19 cellular contexts compared by ENCODE assay signal in the genomic region with DNA sequence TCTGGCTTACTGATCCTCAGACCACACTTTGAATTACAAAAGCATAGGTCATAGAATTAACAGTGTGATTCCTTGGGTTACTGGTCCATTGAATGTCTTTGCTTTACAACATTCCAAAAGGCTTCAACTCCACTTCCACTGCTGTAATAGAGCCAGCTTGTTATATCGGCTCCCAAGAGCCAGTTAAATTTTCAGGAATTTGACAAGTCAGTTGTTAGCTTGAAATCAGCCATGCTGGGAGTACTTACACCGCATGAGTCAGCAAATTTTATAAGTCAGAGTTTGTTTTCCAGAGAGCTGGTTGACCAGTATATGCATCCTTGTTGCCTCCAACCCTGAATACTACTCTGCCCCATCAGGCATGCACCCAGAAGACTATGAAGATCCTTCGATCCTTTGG.
A peak's percentile ranks its signal among the peaks of the same experiment; 100 is the strongest.
DNase-seq lines count a peak whose midpoint lies in the region; ATAC-seq and TF ChIP-seq lines count a peak whose summit lies in the region.
"Had no signal": no experiment of that assay in that cellular context is flagged by ENCODE, and none has a peak within 500 bp of the region (broad histone marks: within the 10 kb centered on the region; RNA-seq: fewer than 3 reads in every experiment).

No MANE protein-coding gene starts in this region.

- H3K27me3 Mint-ChIP-seq in MCF 10A (ENCODE audit: insufficient read depth, unreplicated experiment): peaks cover 22% of the 10 kb centered on the region

- no peaks in the 10 kb centered on the region for H3K27me3 ChIP-seq in breast epithelium
- peaks cover 36% of the 10 kb centered on the region for H3K27me3 ChIP-seq in PC-9 (ENCODE audit: insufficient read depth, low read depth)
- no peaks in the 10 kb centered on the region for H3K27me3 ChIP-seq in thyroid gland
- no peaks in the 10 kb centered on the region for H3K27me3 ChIP-seq in Peyer's patch

- H3K27ac Mint-ChIP-seq in MCF 10A (ENCODE audit: low read depth, unreplicated experiment): no peak overlapping the region

- CTCF ChIA-PET in MCF 10A (lab: Yijun Ruan, JAX) (interaction anchor here (0.7 kb wide), 1 partner anchor 73 kb away, joined by 3 read pairs; no protein-coding TSS in a partner anchor), PC-9 (lab: Charles Lee) (no interaction called here)

- no peak for ATAC-seq in HG03095 (IDR thresholded peaks at IDR 0.05; ENCODE audit: unreplicated experiment)
- ATAC-seq: esophagus mucosa had no signal

- intact Hi-C loops in MCF 10A (cut with micrococcal nuclease) (no loop called here), breast epithelium (cut with DNase I; ENCODE audit: low total_unique reads) (no loop called here), PC-9 (cut with micrococcal nuclease; ENCODE audit: unreplicated experiment) (no loop called here), thyroid gland (cut with DNase I) (no loop called here)

- H3K9me3 ChIP-seq in breast epithelium: no peaks in the 10 kb centered on the region
- H3K9me3 ChIP-seq in PC-9 (ENCODE audit: insufficient read depth, low read depth): no peaks in the 10 kb centered on the region
- no peaks in the 10 kb centered on the region for H3K9me3 ChIP-seq in thyroid gland
- H3K9me3 ChIP-seq in Peyer's patch: no peaks in the 10 kb centered on the region

- H3K36me3 ChIP-seq in breast epithelium: no peaks in the 10 kb centered on the region
- H3K36me3 ChIP-seq in PC-9 (ENCODE audit: low read depth): no peaks in the 10 kb centered on the region
- no peaks in the 10 kb centered on the region for H3K36me3 ChIP-seq in thyroid gland
- no peaks in the 10 kb centered on the region for H3K36me3 ChIP-seq in Peyer's patch

- WGBS in thyroid gland, 2 donors: 27 to 36% methylated on average over 3 of the region's 3 CpGs

- BruUV-seq in MCF 10A (replicated peaks; lab: Mats Ljungman, UMichigan) (no TSS peak), PC-9 (replicated peaks; lab: Mats Ljungman, UMichigan) (no TSS peak)

- POLR2A ChIA-PET in MCF 10A (lab: Yijun Ruan, JAX) (no interaction called here), PC-9 (lab: Charles Lee; ENCODE audit: unreplicated experiment) (no interaction called here)

- 0 out of 2 replicates have a peak overlapping the region, but pooled peaks have one; percentile 15 for H2AFZ ChIP-seq in PC-9
- H2AFZ ChIP-seq: parathyroid adenoma had no signal

- no peaks in the 10 kb centered on the region for H3K36me3 Mint-ChIP-seq in MCF 10A (ENCODE audit: insufficient read depth, unreplicated experiment)

- no peaks in the 10 kb centered on the region for H3K4me1 ChIP-seq in breast epithelium
- no peaks in the 10 kb centered on the region for H3K4me1 ChIP-seq in PC-9 (replicated peaks; ENCODE audit: insufficient read depth)
- H3K4me1 ChIP-seq in thyroid gland: peaks cover 0 to 5% of the 10 kb centered on the region in 2 donors
- no peaks in the 10 kb centered on the region for H3K4me1 ChIP-seq in Peyer's patch
- H3K4me1 ChIP-seq: parathyroid adenoma had no signal

- no peak overlapping the region for H3K4me3 ChIP-seq in breast epithelium
- H3K4me3 ChIP-seq in PC-9: no peak overlapping the region
- H3K4me3 ChIP-seq in thyroid gland (replicated peaks in 1 of 3): no peak overlapping the region
- no peak overlapping the region for H3K4me3 ChIP-seq in Peyer's patch

- H3K4me1 Mint-ChIP-seq in MCF 10A (ENCODE audit: insufficient read depth, unreplicated experiment): no peaks in the 10 kb centered on the region

- H3K4me2 ChIP-seq in PC-9: no peak overlapping the region

- no peaks in the 10 kb centered on the region for H4K20me1 ChIP-seq in PC-9 (ENCODE audit: insufficient read depth)

- no peak overlapping the region for H3K27ac ChIP-seq in breast epithelium
- H3K27ac ChIP-seq in PC-9: no peak overlapping the region
- H3K27ac ChIP-seq in thyroid gland: no peak overlapping the region
- no peak overlapping the region for H3K27ac ChIP-seq in Peyer's patch
- H3K27ac ChIP-seq: parathyroid adenoma had no signal

- H3K9me2 ChIP-seq in PC-9 (ENCODE audit: insufficient read depth): no peaks in the 10 kb centered on the region

- H3K4me3 Mint-ChIP-seq in MCF 10A (ENCODE audit: unreplicated experiment): no peak overlapping the region

- H3K9me3 Mint-ChIP-seq in MCF 10A (ENCODE audit: unreplicated experiment): no peaks in the 10 kb centered on the region

- no peak for TF ChIP-seq POLR2A in breast epithelium (IDR thresholded peaks at IDR 0.05)
- no peak for TF ChIP-seq POLR2A in thyroid gland (IDR thresholded peaks at IDR 0.05)
- no peak for TF ChIP-seq POLR2A in Peyer's patch (IDR thresholded peaks at IDR 0.05)

- H3K79me2 ChIP-seq in PC-9 (ENCODE audit: low read depth): no peaks in the 10 kb centered on the region
- H3K79me2 ChIP-seq: parathyroid adenoma had no signal

- DNase-seq in MCF 10A (ENCODE audit: unreplicated experiment) (peak; percentile 11), breast epithelium (ENCODE audit: low spot score in 2 of 2) (no peak), PC-9 (no peak), glomerular visceral epithelial cell (ENCODE audit: extremely low spot score) (peak; percentile 8), thyroid gland (peak; percentile 13 to 36), SIG-M5 treated with dmso at 0.1 percent for 504 hours (lab: John Stamatoyannopoulos, UW; ENCODE audit: unreplicated experiment) (no peak), Peyer's patch (no peak)
- DNase-seq: 8988T; activated CD8-positive, alpha-beta memory T cell treated with anti-CD3 and anti-CD28 coated beads for 24 hours; activated naive CD4-positive, alpha-beta T cell; KG1; midbrain; NCI-H187 treated with DMSO at 0.1 percent for 48 hours; NCI-H774; SIG-M5; stimulated activated CD4-positive, alpha-beta T cell treated with anti-CD3 and anti-CD28 coated beads, Interleukin-15, amount 100 ng/mL, for 24 hours had no signal

- TF ChIP-seq CTCF in MCF 10A (IDR thresholded peaks at IDR 0.05; ENCODE audit: unreplicated experiment) (no peak), breast epithelium (IDR thresholded peaks at IDR 0.05) (no peak), PC-9 (conservative IDR thresholded peaks at IDR 0.05) (no peak), thyroid gland (IDR thresholded peaks at IDR 0.05) (no peak), Peyer's patch (IDR thresholded peaks at IDR 0.05) (no peak)

- H3F3A ChIP-seq in PC-9 (ENCODE audit: insufficient read depth, low read depth): no peaks in the 10 kb centered on the region

Comparison
In these comparisons a context has a peak if more than half of its experiments do, and no peak if none do; other contexts are left out.
1. DNase-seq: peak in MCF 10A (single experiment), glomerular visceral epithelial cell (single experiment) and thyroid gland (2 of 2); none in breast epithelium (0 of 2), PC-9 (0 of 2), SIG-M5 treated with dmso at 0.1 percent for 504 hours (single experiment) and Peyer's patch (0 of 3).